In genomic region chr2:85371045-85371444, GRCh38 we compare ENCODE assay signal across 15 cellular contexts. TPM values are rescaled to one million over a fixed set of nuclear protein-coding genes. Genes with fewer than 3 reads are reported as not detected.
A peak's percentile ranks its signal among the peaks of the same experiment; 100 is the strongest.
DNase-seq lines count a peak whose midpoint lies in the region; ATAC-seq and TF ChIP-seq lines count a peak whose summit lies in the region.
"Had no signal": no experiment of that assay in that cellular context is flagged by ENCODE, and none has a peak within 500 bp of the region (broad histone marks: within the 10 kb centered on the region; RNA-seq: fewer than 3 reads in every experiment).

No MANE protein-coding gene starts in this region.

- H3K27me3 ChIP-seq in gastroesophageal sphincter: no peaks in the 10 kb centered on the region
- no peaks in the 10 kb centered on the region for H3K27me3 ChIP-seq in neuronal stem cell (ENCODE audit: control insufficient read depth in 3 of 3, insufficient read depth in 3 of 3, low read depth in 1 of 3, low read length in 3 of 3)
- H3K27me3 ChIP-seq: BLaER1 treated with 17β-estradiol and CSF1 and Interleukin-3, amounts not matched to agents 10 nM and 100 nM had no signal

- no peak overlapping the region for H2BK15ac ChIP-seq in neuronal stem cell (ENCODE audit: low read length)

- H2BK5ac ChIP-seq in neuronal stem cell (ENCODE audit: low read length): peak overlapping the region; percentile 60

- intact Hi-C loops in sciatic nerve (cut with DNase I): no loop called here

- no peak overlapping the region for H3K18ac ChIP-seq in neuronal stem cell (ENCODE audit: low read length)

- DNase-seq in neuronal stem cell (ENCODE audit: low spot score) (no peak), sciatic nerve (ENCODE audit: low spot score) (no peak), T1000 (lab: John Stamatoyannopoulos, UW) (no peak), RKO (ENCODE audit: low spot score) (no peak)
- DNase-seq: Calu3; CD8-positive, alpha-beta T cell; DMS79 treated with DMSO at 0.1 percent for 48 hours; GF-D8; GOT3; H7; HFFc6 had no signal

- no peak for TF ChIP-seq EP300 in gastroesophageal sphincter (IDR thresholded peaks at IDR 0.05)

- H3K27ac ChIP-seq in gastroesophageal sphincter: no peak overlapping the region
- no peak overlapping the region for H3K27ac ChIP-seq in neuronal stem cell (replicated peaks; ENCODE audit: low read length)
- H3K27ac ChIP-seq: BLaER1 treated with 17β-estradiol and CSF1 and Interleukin-3, amounts not matched to agents 10 nM and 100 nM had no signal

- H2AFZ ChIP-seq in neuronal stem cell (ENCODE audit: low read length): no peak overlapping the region

- no peak overlapping the region for H3K23ac ChIP-seq in neuronal stem cell (ENCODE audit: low read depth, low read length, poor library complexity)

- WGBS in gastroesophageal sphincter (ENCODE audit: low coverage in 1 of 2), 2 donors: 92 to 97% methylated on average over 7 to 10 of the region's 11 CpGs
- no CpG with 5 or more reads among the region's 11 CpGs for WGBS in neuronal stem cell (ENCODE audit: extremely low coverage in 2 of 2, insufficient read length in 2 of 2, insufficient replicate concordance in 1 of 2), 2 donors

- no peak overlapping the region for H4K8ac ChIP-seq in neuronal stem cell (ENCODE audit: low read depth, low read length)

- no peaks in the 10 kb centered on the region for H3K79me1 ChIP-seq in neuronal stem cell (ENCODE audit: low read depth, low read length)

- H3K4me2 ChIP-seq in neuronal stem cell (ENCODE audit: insufficient read depth, low read length, poor library complexity, severe bottlenecking): no peak overlapping the region
- H3K4me2 ChIP-seq: BLaER1 treated with 17β-estradiol and CSF1 and Interleukin-3, amounts not matched to agents 10 nM and 100 nM had no signal

- H2BK120ac ChIP-seq in neuronal stem cell (ENCODE audit: low read depth, low read length): no peak overlapping the region

- peaks cover 0 to 95% of the 10 kb centered on the region in 2 donors for H3K36me3 ChIP-seq in gastroesophageal sphincter
- peaks cover 0 to 5% of the 10 kb centered on the region in 2 donors for H3K36me3 ChIP-seq in neuronal stem cell (replicated peaks in 1 of 2; ENCODE audit: control insufficient read depth in 2 of 2, insufficient read depth in 2 of 2, low read length in 2 of 2)

- no peak overlapping the region for H3K4ac ChIP-seq in neuronal stem cell (ENCODE audit: low read length)

- ATAC-seq in gastroesophageal sphincter (peak; percentile 28), sciatic nerve (peak; percentile 56), HG03139 (IDR thresholded peaks at IDR 0.05; ENCODE audit: unreplicated experiment) (no peak)
- ATAC-seq: CD8-positive, alpha-beta T cell; HCT116 had no signal

- no peak overlapping the region for H4K91ac ChIP-seq in neuronal stem cell (ENCODE audit: low read depth, low read length, poor library complexity)

- H3K4me3 ChIP-seq in gastroesophageal sphincter (no peak overlapping the region), neuronal stem cell (ENCODE audit: low read length in 2 of 2) (peak overlapping the region in 1 of 2 donors; percentile 67)
- H3K4me3 ChIP-seq: BLaER1 treated with 17β-estradiol and CSF1 and Interleukin-3, amounts not matched to agents 10 nM and 100 nM had no signal

- TF ChIP-seq POLR2A in gastroesophageal sphincter (IDR thresholded peaks at IDR 0.05): no peak

- TF ChIP-seq CTCF in gastroesophageal sphincter (IDR thresholded peaks at IDR 0.05): no peak

- H3K9ac ChIP-seq in neuronal stem cell (ENCODE audit: low read depth, low read length, poor library complexity): no peak overlapping the region
- H3K9ac ChIP-seq: BLaER1 treated with 17β-estradiol and CSF1 and Interleukin-3, amounts not matched to agents 10 nM and 100 nM had no signal

- H2BK12ac ChIP-seq in neuronal stem cell (ENCODE audit: low read length): no peak overlapping the region

- H3K14ac ChIP-seq in neuronal stem cell (ENCODE audit: low read length): peak overlapping the region; percentile 75

- H3K9me3 ChIP-seq in gastroesophageal sphincter (no peaks in the 10 kb centered on the region), neuronal stem cell (replicated peaks in 1 of 2; ENCODE audit: control insufficient read depth in 2 of 2, insufficient read depth in 1 of 2, low read depth in 1 of 2, low read length in 2 of 2) (no peaks in the 10 kb centered on the region)

- H2AK5ac ChIP-seq in neuronal stem cell (ENCODE audit: low read depth, low read length): no peak overlapping the region

- H3K4me1 ChIP-seq in gastroesophageal sphincter (no peaks in the 10 kb centered on the region), neuronal stem cell (ENCODE audit: control insufficient read depth in 2 of 2, insufficient read depth in 1 of 2, low read depth in 1 of 2, low read length in 2 of 2) (no peaks in the 10 kb centered on the region)

RNA-seq across cellular contexts. Expression of gene ELMOD3, which starts 16.5 kb away (rescaled TPM):
- total RNA-seq in gastroesophageal sphincter (10 to 100 TPM; 12.4 to 25.8 (median 18.0) TPM), sciatic nerve (29.6 TPM)
- polyA plus RNA-seq in neuronal stem cell (2013, experiment 1 of 2): 14.0 TPM
- polyA plus RNA-seq in neuronal stem cell (2013, experiment 2 of 2): 13.1 TPM

RNA-seq across cellular contexts. Expression of gene RETSAT, which starts 16.7 kb away (rescaled TPM):
- total RNA-seq in gastroesophageal sphincter (10 to 100 TPM; 29.5 to 61.8 (median 44.9) TPM), sciatic nerve (42.8 TPM)
- 7.8 TPM for polyA plus RNA-seq in neuronal stem cell (2013, experiment 1 of 2)
- polyA plus RNA-seq in neuronal stem cell (2013, experiment 2 of 2): 8.5 TPM

RNA-seq across cellular contexts. Expression of gene CAPG, which starts 39.1 kb away (rescaled TPM):
- total RNA-seq in gastroesophageal sphincter: 10 to 100 TPM; 42.2 to 69.2 (median 60.2) TPM
- polyA plus RNA-seq in neuronal stem cell (2013, experiment 1 of 2): 41.7 TPM
- polyA plus RNA-seq in neuronal stem cell (2013, experiment 2 of 2): 42.5 TPM
- 60.7 TPM for total RNA-seq in sciatic nerve

RNA-seq across cellular contexts. Expression of gene TGOLN2, which starts 43.3 kb away (rescaled TPM):
- total RNA-seq in gastroesophageal sphincter (100 to 1,000 TPM; 115 to 153 (median 124) TPM), sciatic nerve (109 TPM)
- 24.7 TPM for polyA plus RNA-seq in neuronal stem cell (2013, experiment 1 of 2)
- polyA plus RNA-seq in neuronal stem cell (2013, experiment 2 of 2): 25.4 TPM

RNA-seq across cellular contexts. Expression of gene SH2D6, which starts 47.5 kb away (rescaled TPM):
- total RNA-seq in gastroesophageal sphincter (not detected), sciatic nerve (0.40 TPM)
- polyA plus RNA-seq in neuronal stem cell (2013, experiment 1 of 2): 0.15 TPM
- polyA plus RNA-seq in neuronal stem cell (2013, experiment 2 of 2): 0.15 TPM
- total RNA-seq: H7 had no signal
